In genomic region chr19:2703691-2704216, GRCh38 we compare ENCODE assay signal across 24 cellular contexts. TPM values are rescaled to one million over a fixed set of nuclear protein-coding genes. Genes with fewer than 3 reads are reported as not detected.
"Had no signal": no experiment of that assay in that cellular context is flagged by ENCODE, and none has a peak within 500 bp of the region (broad histone marks: within the 10 kb centered on the region; RNA-seq: fewer than 3 reads in every experiment).

No MANE protein-coding gene starts in this region.

- H3K4me3 ChIP-seq: adrenal gland had no signal

- FAIRE-seq: colon, frontal cortex had no signal

- DNase-seq: activated CD4-positive, alpha-beta T cell treated with anti-CD3 and anti-CD28 coated beads, Interleukin-2, amount 10 ng/mL, durations not matched to agents 7 days and 5 days; activated CD4-positive, CD25-positive, alpha-beta regulatory T cell treated with anti-CD3 and anti-CD28 coated beads, Interleukin-2, amount 50 U/mL, for 72 hours; activated CD8-positive, alpha-beta memory T cell treated with anti-CD3 and anti-CD28 coated beads, Interleukin-2, amount 10 ng/mL, durations not matched to agents 7 days and 5 days; activated CD8-positive, alpha-beta T cell treated with anti-CD3 and anti-CD28 coated beads for 36 hours; activated gamma-delta T cell treated with Interleukin-2 at 50 U/mL for 16 hours; activated T-cell treated with anti-CD3 and anti-CD28 coated beads for 4 hours; adrenal gland; dorsolateral prefrontal cortex; effector memory CD8-positive, alpha-beta T cell; hippocampal formation; left ventricle myocardium inferior; nephron progenitor cell; occipital lobe; sigmoid colon; stimulated activated CD4-positive, alpha-beta T cell treated with anti-CD3 and anti-CD28 coated beads, Interleukin-2, amount 100 ng/mL, for 48 hours; stimulated activated naive CD4-positive, alpha-beta T cell treated with Interleukin-2 at 50 U/mL for 16 hours; upper lobe of right lung had no signal

- H3K27me3 Mint-ChIP-seq: activated CD8-positive, alpha-beta T cell treated with anti-CD3 and anti-CD28 coated beads for 36 hours; activated naive CD8-positive, alpha-beta T cell; central memory CD8-positive, alpha-beta T cell; effector memory CD8-positive, alpha-beta T cell had no signal

- H3K27ac Mint-ChIP-seq: activated CD4-positive, alpha-beta T cell treated with anti-CD3 and anti-CD28 coated beads, Interleukin-2, amount 10 ng/mL, durations not matched to agents 7 days and 5 days; activated CD8-positive, alpha-beta memory T cell treated with anti-CD3 and anti-CD28 coated beads, Interleukin-2, amount 10 ng/mL, durations not matched to agents 7 days and 5 days; activated CD8-positive, alpha-beta T cell treated with anti-CD3 and anti-CD28 coated beads for 36 hours; activated naive CD8-positive, alpha-beta T cell; mesothelial cell of epicardium; nephron progenitor cell had no signal

- H3K4me1 ChIP-seq: upper lobe of right lung had no signal

- H3K27me3 ChIP-seq: adrenal gland, ascending aorta, dorsolateral prefrontal cortex, esophagus muscularis mucosa, sigmoid colon had no signal

- H3K9me3 ChIP-seq: adrenal gland, ascending aorta, esophagus muscularis mucosa, left ventricle myocardium inferior, sigmoid colon, upper lobe of right lung had no signal

- H3K9me3 Mint-ChIP-seq: activated CD4-positive, alpha-beta T cell treated with anti-CD3 and anti-CD28 coated beads, Interleukin-2, amount 10 ng/mL, durations not matched to agents 7 days and 5 days; activated CD8-positive, alpha-beta T cell treated with anti-CD3 and anti-CD28 coated beads for 36 hours; central memory CD8-positive, alpha-beta T cell; effector memory CD8-positive, alpha-beta T cell; mesothelial cell of epicardium; nephron progenitor cell had no signal

- H3K36me3 Mint-ChIP-seq: activated CD8-positive, alpha-beta memory T cell treated with anti-CD3 and anti-CD28 coated beads, Interleukin-2, amount 10 ng/mL, durations not matched to agents 7 days and 5 days; activated naive CD8-positive, alpha-beta T cell; mesothelial cell of epicardium had no signal

- H3K27ac ChIP-seq: adrenal gland, ascending aorta, left ventricle myocardium inferior, sigmoid colon, upper lobe of right lung had no signal

- H3K4me3 Mint-ChIP-seq: activated CD8-positive, alpha-beta memory T cell treated with anti-CD3 and anti-CD28 coated beads, Interleukin-2, amount 10 ng/mL, durations not matched to agents 7 days and 5 days had no signal

- ATAC-seq: activated CD8-positive, alpha-beta memory T cell treated with anti-CD3 and anti-CD28 coated beads, Interleukin-2, amount 10 ng/mL, durations not matched to agents 7 days and 5 days; activated CD8-positive, alpha-beta T cell treated with anti-CD3 and anti-CD28 coated beads for 36 hours; effector memory CD8-positive, alpha-beta T cell; upper lobe of right lung had no signal

- H3K36me3 ChIP-seq: adrenal gland, ascending aorta, esophagus muscularis mucosa, left ventricle myocardium inferior, sigmoid colon, upper lobe of right lung had no signal

RNA-seq across cellular contexts. Expression of gene GNG7, which starts 1.3 kb away (rescaled TPM):
- total RNA-seq: activated CD8-positive, alpha-beta memory T cell treated with anti-CD3 and anti-CD28 coated beads, Interleukin-2, amount 10 ng/mL, durations not matched to agents 7 days and 5 days had no signal

RNA-seq across cellular contexts. Expression of gene DIRAS1, which starts 17.4 kb away (rescaled TPM):
- total RNA-seq: activated CD4-positive, alpha-beta T cell treated with anti-CD3 and anti-CD28 coated beads, Interleukin-2, amount 10 ng/mL, durations not matched to agents 7 days and 5 days; activated CD8-positive, alpha-beta memory T cell treated with anti-CD3 and anti-CD28 coated beads, Interleukin-2, amount 10 ng/mL, durations not matched to agents 7 days and 5 days; ascending aorta had no signal
